18 cellular contexts compared by ENCODE assay signal in the genomic region with DNA sequence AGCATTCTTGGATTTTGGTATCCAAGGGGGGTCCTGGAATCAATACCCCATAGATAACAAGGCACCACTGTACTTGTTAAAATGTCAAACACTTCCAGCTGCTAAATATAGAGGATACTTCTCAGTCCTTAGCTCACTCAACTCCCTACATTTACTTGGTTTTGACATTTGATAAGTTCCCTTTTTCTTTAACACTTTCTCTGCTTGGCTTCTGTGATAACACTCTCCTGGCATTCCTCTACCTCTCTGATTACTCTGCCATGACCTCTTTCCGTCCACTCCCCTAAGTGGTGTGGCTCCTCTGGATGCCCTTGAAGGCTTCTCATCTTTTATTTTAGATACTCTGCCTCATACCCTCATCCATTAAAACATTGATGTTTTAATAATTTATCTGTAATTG.
"Had no signal": no experiment of that assay in that cellular context is flagged by ENCODE, and none has a peak within 500 bp of the region (broad histone marks: within the 10 kb centered on the region; RNA-seq: fewer than 3 reads in every experiment).

No MANE protein-coding gene starts in this region.

- H3K4me3 Mint-ChIP-seq: activated T-cell treated with anti-CD3 and anti-CD28 coated beads, Interleukin-2, amount 50 U/mL, for 72 hours; nephron had no signal

- H3K9me3 ChIP-seq: adrenal gland, breast epithelium, gastroesophageal sphincter, tibial artery, uterus had no signal

- H3K27me3 ChIP-seq: adrenal gland, breast epithelium, gastroesophageal sphincter, tibial artery, uterus had no signal

- H3K27ac Mint-ChIP-seq: activated T-cell treated with anti-CD3 and anti-CD28 coated beads, Interleukin-2, amount 50 U/mL, for 72 hours; nephron had no signal

- H3K4me3 ChIP-seq: adrenal gland, breast epithelium, gastroesophageal sphincter, tibial artery, uterus had no signal

- ATAC-seq: activated naive CD4-positive, alpha-beta T cell treated with anti-CD3 and anti-CD28 coated beads, Interleukin-2, amount 50 U/mL, for 72 hours; activated T-cell treated with anti-CD3 and anti-CD28 coated beads, Interleukin-2, amount 50 U/mL, for 72 hours; gastroesophageal sphincter; stimulated activated naive CD8-positive, alpha-beta T cell treated with anti-CD3 and anti-CD28 coated beads, Interleukin-15, Interleukin-2, amounts not matched to agents 100 U/mL and 50 U/mL, for 24 hours had no signal

- H3K9me3 Mint-ChIP-seq: activated naive CD4-positive, alpha-beta T cell treated with anti-CD3 and anti-CD28 coated beads, Interleukin-2, amount 50 U/mL, for 72 hours; activated T-cell treated with anti-CD3 and anti-CD28 coated beads, Interleukin-2, amount 50 U/mL, for 72 hours; nephron had no signal

- H3K27ac ChIP-seq: adrenal gland, breast epithelium, gastroesophageal sphincter, tibial artery, uterus, VCaP had no signal

- H3K36me3 ChIP-seq: adrenal gland, breast epithelium, uterus had no signal

- DNase-seq: activated CD4-positive, alpha-beta T cell treated with anti-CD3 and anti-CD28 coated beads for 1 hour; activated effector memory CD4-positive, alpha-beta T cell treated with anti-CD3 and anti-CD28 coated beads, Interleukin-2, amount 50 U/mL, for 16 hours; activated T-cell treated with anti-CD3 and anti-CD28 coated beads, Interleukin-2, amount 50 U/mL, for 72 hours; adrenal gland; effector CD4-positive, alpha-beta T cell; midbrain; nucleus accumbens; stimulated activated CD4-positive, alpha-beta T cell treated with anti-CD3 and anti-CD28 coated beads, Interleukin-12 subunit alpha, Interleukin-12 subunit beta, amount 100 ng/mL, for 4 hours; stimulated activated CD4-positive, alpha-beta T cell treated with anti-CD3 and anti-CD28 coated beads, Interleukin-2, amount 100 ng/mL, for 24 hours; stimulated activated naive CD8-positive, alpha-beta T cell treated with anti-CD3 and anti-CD28 coated beads, Interleukin-15, Interleukin-2, amounts not matched to agents 100 U/mL and 50 U/mL, for 24 hours; substantia nigra; tibial artery; uterus had no signal
